12 cellular contexts compared by ENCODE assay signal in genomic region chr2:238322001-238322411, GRCh38. TPM values are rescaled to one million over a fixed set of nuclear protein-coding genes. Genes with fewer than 3 reads are reported as not detected.
DNase-seq lines count a peak whose midpoint lies in the region; ATAC-seq, FAIRE-seq and TF ChIP-seq lines count a peak whose summit lies in the region.
"Had no signal": no experiment of that assay in that cellular context is flagged by ENCODE, and none has a peak within 500 bp of the region (broad histone marks: within the 10 kb centered on the region; RNA-seq: fewer than 3 reads in every experiment).

No MANE protein-coding gene starts in this region.

- intact Hi-C loops in kidney (cut with DNase I): no loop called here

- H3K9me3 ChIP-seq in iPS-15b (ENCODE audit: control insufficient read depth, insufficient read depth, low read length) (no peaks in the 10 kb centered on the region), kidney (ENCODE audit: control insufficient read depth in 1 of 2, low read length in 2 of 2) (no peaks in the 10 kb centered on the region)
- H3K9me3 ChIP-seq: HAP-1 had no signal

- no peak for DNase-seq in activated T-cell treated with anti-CD3 and anti-CD28 coated beads, Interleukin-2, amount 50 U/mL, for 4 hours
- DNase-seq in activated T-cell treated with anti-CD3 and anti-CD28 coated beads, Interleukin-2, amount 50 U/mL, for 1 hour: no peak
- DNase-seq in T-cell (no peak), kidney (no peak), HT-29 (ENCODE audit: low spot score) (no peak), DMS 273 treated with DMSO at 0.1 percent for 48 hours (lab: John Stamatoyannopoulos, UW) (no peak)
- DNase-seq in stimulated activated effector memory CD8-positive, alpha-beta T cell treated with anti-CD3 and anti-CD28 coated beads, Interleukin-12 subunit alpha, Interleukin-12 subunit beta, amount 100 ng/mL, for 72 hours (ENCODE audit: low spot score in 2 of 2): no peak
- DNase-seq: effector CD4-positive, alpha-beta T cell; hippocampal formation; stimulated activated CD4-positive, alpha-beta T cell treated with anti-CD3 and anti-CD28 coated beads, Interleukin-12 subunit alpha, Interleukin-12 subunit beta, amount 100 ng/mL, for 4 hours had no signal

- no peak for TF ChIP-seq CTCF in kidney (IDR thresholded peaks at IDR 0.05; ENCODE audit: borderline replicate concordance, extremely low read depth, insufficient read depth)

- no peak overlapping the region for H3K27ac ChIP-seq in kidney (ENCODE audit: low read depth in 2 of 2, low read length in 2 of 2)

- no peaks in the 10 kb centered on the region for H3K27me3 Mint-ChIP-seq in activated T-cell treated with anti-CD3 and anti-CD28 coated beads, Interleukin-2, amount 50 U/mL, for 4 hours (ENCODE audit: low read depth)
- H3K27me3 Mint-ChIP-seq in T-cell: no peaks in the 10 kb centered on the region

- CTCF ChIA-PET in T-cell (lab: Charles Lee): no interaction called here

- H3K9ac ChIP-seq in iPS-15b (ENCODE audit: low read depth, low read length) (no peak overlapping the region), kidney (ENCODE audit: low read length in 2 of 2) (no peak overlapping the region)

- H3K9me3 Mint-ChIP-seq in activated T-cell treated with anti-CD3 and anti-CD28 coated beads, Interleukin-2, amount 50 U/mL, for 4 hours: no peaks in the 10 kb centered on the region
- H3K9me3 Mint-ChIP-seq in T-cell: no peaks in the 10 kb centered on the region
- no peaks in the 10 kb centered on the region for H3K9me3 Mint-ChIP-seq in stimulated activated effector memory CD8-positive, alpha-beta T cell treated with anti-CD3 and anti-CD28 coated beads, Interleukin-12 subunit alpha, Interleukin-12 subunit beta, amount 100 ng/mL, for 72 hours

- peaks cover 10% of the 10 kb centered on the region for H3K36me3 Mint-ChIP-seq in activated T-cell treated with anti-CD3 and anti-CD28 coated beads, Interleukin-2, amount 50 U/mL, for 4 hours (ENCODE audit: insufficient read depth)
- peaks cover 18% of the 10 kb centered on the region for H3K36me3 Mint-ChIP-seq in T-cell
- H3K36me3 Mint-ChIP-seq in stimulated activated effector memory CD8-positive, alpha-beta T cell treated with anti-CD3 and anti-CD28 coated beads, Interleukin-12 subunit alpha, Interleukin-12 subunit beta, amount 100 ng/mL, for 72 hours: no peaks in the 10 kb centered on the region

- no peak for ATAC-seq in activated T-cell treated with anti-CD3 and anti-CD28 coated beads, Interleukin-2, amount 50 U/mL, for 4 hours
- ATAC-seq in T-cell (replicated peaks in 1 of 4): no peak
- no peak for ATAC-seq in stimulated activated effector memory CD8-positive, alpha-beta T cell treated with anti-CD3 and anti-CD28 coated beads, Interleukin-12 subunit alpha, Interleukin-12 subunit beta, amount 100 ng/mL, for 72 hours

- H3K4me1 ChIP-seq in iPS-15b (ENCODE audit: control insufficient read depth, insufficient read depth, low read length) (peaks cover 7% of the 10 kb centered on the region), kidney (ENCODE audit: control insufficient read depth in 1 of 2, insufficient read depth in 1 of 2, low read depth in 1 of 2, low read length in 2 of 2) (peaks cover 0 to 13% of the 10 kb centered on the region in 2 donors)

- H3K27ac Mint-ChIP-seq in T-cell: peak overlapping the region in 1 of 2 donors; percentile 48
- H3K27ac Mint-ChIP-seq in stimulated activated effector memory CD8-positive, alpha-beta T cell treated with anti-CD3 and anti-CD28 coated beads, Interleukin-12 subunit alpha, Interleukin-12 subunit beta, amount 100 ng/mL, for 72 hours: no peak overlapping the region

- peak overlapping the region; percentile 66 for H3K4me3 ChIP-seq in iPS-15b (ENCODE audit: low read depth, low read length)
- H3K4me3 ChIP-seq in kidney (ENCODE audit: low read length in 2 of 2): no peak overlapping the region

- peaks cover 18% of the 10 kb centered on the region for H3K4me1 Mint-ChIP-seq in activated T-cell treated with anti-CD3 and anti-CD28 coated beads, Interleukin-2, amount 50 U/mL, for 4 hours (ENCODE audit: low read depth)
- peaks cover 16 to 24% (median 20%) of the 10 kb centered on the region in 3 donors for H3K4me1 Mint-ChIP-seq in T-cell
- H3K4me1 Mint-ChIP-seq in stimulated activated effector memory CD8-positive, alpha-beta T cell treated with anti-CD3 and anti-CD28 coated beads, Interleukin-12 subunit alpha, Interleukin-12 subunit beta, amount 100 ng/mL, for 72 hours: peaks cover 18% of the 10 kb centered on the region

- no peaks in the 10 kb centered on the region for H3K27me3 ChIP-seq in iPS-15b (ENCODE audit: control insufficient read depth, insufficient read depth, low read length)

- peak overlapping the region; percentile 80 for H3K4me3 Mint-ChIP-seq in activated T-cell treated with anti-CD3 and anti-CD28 coated beads, Interleukin-2, amount 50 U/mL, for 4 hours
- peak overlapping the region; percentile 71 to 81 (median 74) for H3K4me3 Mint-ChIP-seq in T-cell
- H3K4me3 Mint-ChIP-seq in stimulated activated effector memory CD8-positive, alpha-beta T cell treated with anti-CD3 and anti-CD28 coated beads, Interleukin-12 subunit alpha, Interleukin-12 subunit beta, amount 100 ng/mL, for 72 hours: peak overlapping the region; percentile 65

- FAIRE-seq in kidney (lab: Jason Lieb, UNC): no peak

- H3K36me3 ChIP-seq in iPS-15b (ENCODE audit: control insufficient read depth, insufficient read depth, low read length): peaks cover 6% of the 10 kb centered on the region
- H3K36me3 ChIP-seq in kidney (ENCODE audit: control insufficient read depth in 1 of 2, insufficient read depth in 2 of 2, low read length in 2 of 2): peaks cover 0 to 1% of the 10 kb centered on the region in 2 donors

- POLR2A ChIA-PET in T-cell (lab: Charles Lee): interaction anchor here in 1 of 2 donors (0.6 kb wide), 1 partner anchor 243 kb away, joined by 5 read pairs; no protein-coding TSS in a partner anchor

RNA-seq across cellular contexts. Expression of gene TRAF3IP1, which starts 1.7 kb away (rescaled TPM):
- 10 to 100 TPM; 16.4 to 19.1 (median 17.8) TPM for total RNA-seq in activated T-cell treated with anti-CD3 and anti-CD28 coated beads, Interleukin-2, amount 50 U/mL, for 4 hours
- total RNA-seq in T-cell: 10 to 100 TPM in 3 of 5 donors, 1 to 10 TPM in 2; 6.3 to 12.1 (median 11.8) TPM
- total RNA-seq in kidney: 24.2 TPM
- 6.4 TPM for polyA plus RNA-seq in kidney (ENCODE audit: insufficient read depth, low read depth, low replicate concordance)
- total RNA-seq in HT-29 (2014; rRNA removed; shearing (Covaris generic)): 2.4 and 3.6 TPM in 2 replicates

RNA-seq across cellular contexts. Expression of gene PER2, which starts 33.6 kb away (rescaled TPM):
- 10 to 100 TPM; 22.8 to 25.4 (median 24.6) TPM for total RNA-seq in activated T-cell treated with anti-CD3 and anti-CD28 coated beads, Interleukin-2, amount 50 U/mL, for 4 hours
- total RNA-seq in T-cell (10 to 100 TPM in 4 of 5 donors, 1 to 10 TPM in 1; 9.3 to 24.5 (median 13.0) TPM), kidney (28.4 TPM)
- 1.8 TPM for polyA plus RNA-seq in kidney (ENCODE audit: insufficient read depth, low read depth, low replicate concordance)
- total RNA-seq in HT-29 (2014; rRNA removed; shearing (Covaris generic)): 26.6 and 28.3 TPM in 2 replicates
